1 cellular context compared by ENCODE assay signal in the genomic region with DNA sequence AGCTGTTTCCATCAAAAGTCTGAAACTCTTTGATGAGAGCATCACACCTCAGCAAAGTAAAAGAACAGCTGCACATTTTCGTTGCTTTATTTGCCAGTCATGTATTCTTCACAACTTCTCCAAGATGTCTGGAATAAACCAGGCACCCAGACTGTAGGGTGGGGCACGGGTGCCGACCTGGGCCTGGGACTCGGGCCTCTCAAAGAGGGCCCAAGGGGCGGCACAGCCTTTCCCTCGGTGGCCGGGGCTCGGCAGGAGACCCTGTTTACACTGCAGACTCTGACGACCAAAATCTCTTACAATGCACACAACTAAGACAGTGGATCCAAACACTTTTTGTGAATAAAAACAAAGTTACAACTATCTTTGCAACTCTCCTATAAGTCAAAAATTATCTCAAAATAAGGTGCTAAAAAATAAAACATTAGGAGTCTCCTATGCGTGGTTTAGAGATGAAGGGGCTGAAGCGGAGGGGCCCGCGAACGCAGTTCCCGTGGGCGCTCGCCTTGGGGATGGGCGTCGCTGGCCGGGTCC.
TF ChIP-seq lines count a peak whose summit lies in the region.

No MANE protein-coding gene starts in this region.

TF ChIP-seq in SK-N-SH treated with all-trans-retinoic acid at 6 μM for 48 hours, 23 proteins besides CTCF, POLR2A, EP300 and RAD21 (continued from another document):
- TF ChIP-seq, protein P1, sequence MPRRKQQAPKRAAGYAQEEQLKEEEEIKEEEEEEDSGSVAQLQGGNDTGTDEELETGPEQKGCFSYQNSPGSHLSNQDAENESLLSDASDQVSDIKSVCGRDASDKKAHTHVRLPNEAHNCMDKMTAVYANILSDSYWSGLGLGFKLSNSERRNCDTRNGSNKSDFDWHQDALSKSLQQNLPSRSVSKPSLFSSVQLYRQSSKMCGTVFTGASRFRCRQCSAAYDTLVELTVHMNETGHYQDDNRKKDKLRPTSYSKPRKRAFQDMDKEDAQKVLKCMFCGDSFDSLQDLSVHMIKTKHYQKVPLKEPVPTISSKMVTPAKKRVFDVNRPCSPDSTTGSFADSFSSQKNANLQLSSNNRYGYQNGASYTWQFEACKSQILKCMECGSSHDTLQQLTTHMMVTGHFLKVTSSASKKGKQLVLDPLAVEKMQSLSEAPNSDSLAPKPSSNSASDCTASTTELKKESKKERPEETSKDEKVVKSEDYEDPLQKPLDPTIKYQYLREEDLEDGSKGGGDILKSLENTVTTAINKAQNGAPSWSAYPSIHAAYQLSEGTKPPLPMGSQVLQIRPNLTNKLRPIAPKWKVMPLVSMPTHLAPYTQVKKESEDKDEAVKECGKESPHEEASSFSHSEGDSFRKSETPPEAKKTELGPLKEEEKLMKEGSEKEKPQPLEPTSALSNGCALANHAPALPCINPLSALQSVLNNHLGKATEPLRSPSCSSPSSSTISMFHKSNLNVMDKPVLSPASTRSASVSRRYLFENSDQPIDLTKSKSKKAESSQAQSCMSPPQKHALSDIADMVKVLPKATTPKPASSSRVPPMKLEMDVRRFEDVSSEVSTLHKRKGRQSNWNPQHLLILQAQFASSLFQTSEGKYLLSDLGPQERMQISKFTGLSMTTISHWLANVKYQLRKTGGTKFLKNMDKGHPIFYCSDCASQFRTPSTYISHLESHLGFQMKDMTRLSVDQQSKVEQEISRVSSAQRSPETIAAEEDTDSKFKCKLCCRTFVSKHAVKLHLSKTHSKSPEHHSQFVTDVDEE (CRISPR knock-in tag; IDR thresholded peaks at IDR 0.05) = no peak
- no peak for TF ChIP-seq TCF4 (CRISPR knock-in tag; IDR thresholded peaks at IDR 0.05; ENCODE audit: borderline replicate concordance)
- TF ChIP-seq ISL1 (CRISPR knock-in tag; IDR thresholded peaks at IDR 0.05) = no peak
